Comparison of ENCODE assay signal across 15 cellular contexts in the genomic region with DNA sequence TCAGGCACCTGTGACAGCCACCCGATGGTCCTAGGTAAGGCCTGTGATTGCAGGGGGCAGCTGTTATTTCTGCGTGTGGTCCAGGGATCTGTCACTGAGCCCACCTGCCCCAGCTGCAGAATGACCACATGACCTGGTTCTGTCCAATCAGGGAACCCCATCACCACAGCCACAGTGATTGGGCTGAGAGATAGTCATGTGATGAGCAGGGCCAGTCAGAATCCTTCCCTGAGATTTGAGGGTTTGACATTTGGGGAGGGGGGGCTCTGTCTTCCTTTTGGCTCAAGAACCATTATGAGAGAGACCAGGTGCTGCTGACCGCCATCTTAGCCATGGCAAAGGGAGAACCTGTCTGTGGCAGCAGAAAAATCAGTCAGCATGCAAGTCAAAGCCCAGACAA.
DNase-seq lines count a peak whose midpoint lies in the region; ATAC-seq lines count a peak whose summit lies in the region.
"Had no signal": no experiment of that assay in that cellular context is flagged by ENCODE, and none has a peak within 500 bp of the region (broad histone marks: within the 10 kb centered on the region; RNA-seq: fewer than 3 reads in every experiment).

No MANE protein-coding gene starts in this region.

- peaks cover 37% of the 10 kb centered on the region for H3K4me1 ChIP-seq in right cardiac atrium (ENCODE audit: control insufficient read depth, insufficient read depth, low read length)

- intact Hi-C loops in activated T-helper 2 cell treated with anti-CD3 and anti-CD28 coated beads, Interferon-gamma antibody, Interleukin-2, Interleukin-4, amounts not matched to agents 10 μg/mL and 5 μg/mL and 100 μg/mL, durations not matched to agents 14 hours and 24 hours and 36 hours (cut with micrococcal nuclease) = loop anchor here (10.0 kb wide), 1 partner anchor 281 kb away; no protein-coding TSS in a partner anchor
- intact Hi-C loops in right cardiac atrium (cut with DNase I) = no loop called here

- H3K27me3 Mint-ChIP-seq in T-helper 17 cell = no peaks in the 10 kb centered on the region
- H3K27me3 Mint-ChIP-seq in activated T-helper 2 cell treated with anti-CD3 and anti-CD28 coated beads, Interferon-gamma antibody, Interleukin-2, Interleukin-4, amounts not matched to agents 10 μg/mL and 5 μg/mL and 100 μg/mL, durations not matched to agents 14 hours and 24 hours and 36 hours (ENCODE audit: low read depth) = no peaks in the 10 kb centered on the region

- no peak overlapping the region for H3K4me3 Mint-ChIP-seq in T-helper 17 cell
- H3K4me3 Mint-ChIP-seq in activated T-helper 2 cell treated with anti-CD3 and anti-CD28 coated beads, Interferon-gamma antibody, Interleukin-2, Interleukin-4, amounts not matched to agents 10 μg/mL and 5 μg/mL and 100 μg/mL, durations not matched to agents 14 hours and 24 hours and 36 hours (ENCODE audit: low read depth) = no peak overlapping the region
- H3K4me3 Mint-ChIP-seq in stimulated activated effector memory CD8-positive, alpha-beta T cell treated with anti-CD3 and anti-CD28 coated beads, Interleukin-12 subunit alpha, Interleukin-12 subunit beta, amount 100 ng/mL, for 72 hours = no peak overlapping the region
- H3K4me3 Mint-ChIP-seq: CD8-positive, alpha-beta T cell had no signal

- no peaks in the 10 kb centered on the region for H3K27me3 ChIP-seq in right cardiac atrium (ENCODE audit: control insufficient read depth, insufficient read depth)
- H3K27me3 ChIP-seq: tibial nerve had no signal

- 90% methylated on average over 3 of the region's 3 CpGs for WGBS in right cardiac atrium

- no peak for DNase-seq in T-helper 17 cell
- no peak for DNase-seq in activated T-helper 2 cell treated with anti-CD3 and anti-CD28 coated beads, Interferon-gamma antibody, Interleukin-2, Interleukin-4, amounts not matched to agents 10 μg/mL and 5 μg/mL and 100 μg/mL, durations not matched to agents 14 hours and 24 hours and 36 hours (ENCODE audit: low spot score)
- peak in 1 of 3 donors; percentile 28 for DNase-seq in right cardiac atrium
- no peak for DNase-seq in stimulated activated effector memory CD8-positive, alpha-beta T cell treated with anti-CD3 and anti-CD28 coated beads, Interleukin-12 subunit alpha, Interleukin-12 subunit beta, amount 100 ng/mL, for 72 hours (ENCODE audit: low spot score in 2 of 2)
- DNase-seq in iPS-NIHi11 (ENCODE audit: low spot score) = no peak
- no peak for DNase-seq in GF-D8 (lab: John Stamatoyannopoulos, UW)
- DNase-seq in NCI-H187 treated with DMSO at 0.1 percent for 48 hours (lab: John Stamatoyannopoulos, UW) = no peak
- DNase-seq in NCI-H526 (lab: John Stamatoyannopoulos, UW) = no peak
- DNase-seq: activated gamma-delta T cell treated with Interleukin-2 at 50 U/mL for 16 hours, GDM1, NCI-H146, NCI-H774, SHP77 treated with DMSO at 0.1 percent for 48 hours had no signal

- peak overlapping the region; percentile 86 for H3K27ac ChIP-seq in right cardiac atrium (ENCODE audit: low read length)

- no peaks in the 10 kb centered on the region for H3K36me3 Mint-ChIP-seq in T-helper 17 cell (ENCODE audit: low read depth)
- H3K36me3 Mint-ChIP-seq in activated T-helper 2 cell treated with anti-CD3 and anti-CD28 coated beads, Interferon-gamma antibody, Interleukin-2, Interleukin-4, amounts not matched to agents 10 μg/mL and 5 μg/mL and 100 μg/mL, durations not matched to agents 14 hours and 24 hours and 36 hours (ENCODE audit: low read depth) = no peaks in the 10 kb centered on the region
- no peaks in the 10 kb centered on the region for H3K36me3 Mint-ChIP-seq in stimulated activated effector memory CD8-positive, alpha-beta T cell treated with anti-CD3 and anti-CD28 coated beads, Interleukin-12 subunit alpha, Interleukin-12 subunit beta, amount 100 ng/mL, for 72 hours
- H3K36me3 Mint-ChIP-seq: CD8-positive, alpha-beta T cell had no signal

- peaks cover 33% of the 10 kb centered on the region for H3K4me1 Mint-ChIP-seq in T-helper 17 cell
- H3K4me1 Mint-ChIP-seq in activated T-helper 2 cell treated with anti-CD3 and anti-CD28 coated beads, Interferon-gamma antibody, Interleukin-2, Interleukin-4, amounts not matched to agents 10 μg/mL and 5 μg/mL and 100 μg/mL, durations not matched to agents 14 hours and 24 hours and 36 hours (ENCODE audit: low read depth) = peaks cover 71% of the 10 kb centered on the region
- peaks cover 86% of the 10 kb centered on the region for H3K4me1 Mint-ChIP-seq in stimulated activated effector memory CD8-positive, alpha-beta T cell treated with anti-CD3 and anti-CD28 coated beads, Interleukin-12 subunit alpha, Interleukin-12 subunit beta, amount 100 ng/mL, for 72 hours

- H3K9me3 ChIP-seq in T-helper 17 cell (ENCODE audit: control insufficient read depth, low read length, poor library complexity, severe bottlenecking) (no peaks in the 10 kb centered on the region), right cardiac atrium (ENCODE audit: control insufficient read depth, low read length) (no peaks in the 10 kb centered on the region)
- H3K9me3 ChIP-seq: tibial nerve had no signal

- ATAC-seq in T-helper 17 cell (no peak), right cardiac atrium (no peak)
- ATAC-seq in stimulated activated effector memory CD8-positive, alpha-beta T cell treated with anti-CD3 and anti-CD28 coated beads, Interleukin-12 subunit alpha, Interleukin-12 subunit beta, amount 100 ng/mL, for 72 hours = no peak
- ATAC-seq: CD8-positive, alpha-beta T cell had no signal

- peak overlapping the region; percentile 86 for H3K27ac Mint-ChIP-seq in T-helper 17 cell
- peak overlapping the region; percentile 94 for H3K27ac Mint-ChIP-seq in activated T-helper 2 cell treated with anti-CD3 and anti-CD28 coated beads, Interferon-gamma antibody, Interleukin-2, Interleukin-4, amounts not matched to agents 10 μg/mL and 5 μg/mL and 100 μg/mL, durations not matched to agents 14 hours and 24 hours and 36 hours
- peak overlapping the region; percentile 94 for H3K27ac Mint-ChIP-seq in stimulated activated effector memory CD8-positive, alpha-beta T cell treated with anti-CD3 and anti-CD28 coated beads, Interleukin-12 subunit alpha, Interleukin-12 subunit beta, amount 100 ng/mL, for 72 hours
- H3K27ac Mint-ChIP-seq: CD8-positive, alpha-beta T cell had no signal

- H3K9me3 Mint-ChIP-seq in activated T-helper 2 cell treated with anti-CD3 and anti-CD28 coated beads, Interferon-gamma antibody, Interleukin-2, Interleukin-4, amounts not matched to agents 10 μg/mL and 5 μg/mL and 100 μg/mL, durations not matched to agents 14 hours and 24 hours and 36 hours = no peaks in the 10 kb centered on the region
- H3K9me3 Mint-ChIP-seq in stimulated activated effector memory CD8-positive, alpha-beta T cell treated with anti-CD3 and anti-CD28 coated beads, Interleukin-12 subunit alpha, Interleukin-12 subunit beta, amount 100 ng/mL, for 72 hours = no peaks in the 10 kb centered on the region
- H3K9me3 Mint-ChIP-seq: CD8-positive, alpha-beta T cell had no signal

- no peak overlapping the region for H3K4me3 ChIP-seq in right cardiac atrium (ENCODE audit: low read length)
- H3K4me3 ChIP-seq: tibial nerve had no signal
